7 cellular contexts compared by ENCODE assay signal in genomic region chr3:179115444-179115843, GRCh38. TPM values are rescaled to one million over a fixed set of nuclear protein-coding genes. Genes with fewer than 3 reads are reported as not detected.
DNase-seq lines count a peak whose midpoint lies in the region; ATAC-seq and TF ChIP-seq lines count a peak whose summit lies in the region.
"Not testable (repeated sequence)": the region's sequence is repeated elsewhere in the genome, so short reads cannot be mapped to it uniquely, and the experiment has no call there.

No MANE protein-coding gene starts in this region.

- H3K9me3 ChIP-seq in RWPE2 (ENCODE audit: severe bottlenecking) = not testable (repeated sequence)

- DNase-seq in ELR (ENCODE audit: low read depth) (peak; percentile 85), HCEC 1CT (peak; percentile 75), brain microvascular endothelial cell (peak; percentile 16), fibroblast of villous mesenchyme (ENCODE audit: low read depth) (peak; percentile 90), non-pigmented ciliary epithelial cell (ENCODE audit: low read depth) (peak; percentile 58)
- not testable (repeated sequence) for DNase-seq in RWPE2 (ENCODE audit: low spot score); epithelial cell of prostate (ENCODE audit: low read depth, low spot score)

- ATAC-seq in RWPE2 (ENCODE audit: low read depth) = peak; percentile 29; the same call in 1 of the 3 replicates

- H3K4me3 ChIP-seq in RWPE2 (ENCODE audit: severe bottlenecking); brain microvascular endothelial cell (ENCODE audit: low read depth, low read length); fibroblast of villous mesenchyme (ENCODE audit: low read depth, low read length): not testable (repeated sequence)

- H3K36me3 ChIP-seq in RWPE2 (ENCODE audit: low read depth); brain microvascular endothelial cell (replicated peaks): not testable (repeated sequence)

- not testable (repeated sequence) for H3K27ac ChIP-seq in RWPE2 (ENCODE audit: poor library complexity, severe bottlenecking); brain microvascular endothelial cell
- H3K27ac ChIP-seq in epithelial cell of prostate = peak overlapping the region; percentile 23

- in situ Hi-C loops in brain microvascular endothelial cell (cut with HindIII; ENCODE audit: low pct_ligation_motif_present, low sequenced_read_pairs) = not testable (repeated sequence)

- not testable (repeated sequence) for H3K27me3 ChIP-seq in RWPE2 (ENCODE audit: insufficient read depth, poor library complexity, severe bottlenecking); brain microvascular endothelial cell (replicated peaks)

- TF ChIP-seq CTCF in RWPE2 (IDR thresholded peaks at IDR 0.05; ENCODE audit: poor library complexity, severe bottlenecking); brain microvascular endothelial cell (IDR thresholded peaks at IDR 0.05; ENCODE audit: low read depth, low read length, missing control alignments); fibroblast of villous mesenchyme (IDR thresholded peaks at IDR 0.05; ENCODE audit: insufficient read depth, low read depth, low read length): not testable (repeated sequence)

- not testable (repeated sequence) for H3K4me1 ChIP-seq in RWPE2 (ENCODE audit: insufficient read depth, poor library complexity, severe bottlenecking)

RNA-seq across cellular contexts. Expression of gene PIK3CA, which starts 32.7 kb away (rescaled TPM):
- total RNA-seq in fibroblast of villous mesenchyme = 20.0 and 30.2 TPM in 2 replicates

RNA-seq across cellular contexts. Expression of gene ZMAT3, which starts 43.8 kb away (rescaled TPM):
- total RNA-seq in fibroblast of villous mesenchyme = 24.8 and 44.9 TPM in 2 replicates
